Comparison of ENCODE assay signal across 17 cellular contexts in genomic region chr11:28636566-28636965, GRCh38.
DNase-seq lines count a peak whose midpoint lies in the region; ATAC-seq and TF ChIP-seq lines count a peak whose summit lies in the region.
"Had no signal": no experiment of that assay in that cellular context is flagged by ENCODE, and none has a peak within 500 bp of the region (broad histone marks: within the 10 kb centered on the region; RNA-seq: fewer than 3 reads in every experiment).

No MANE protein-coding gene starts in this region.

- TF ChIP-seq CTCF in SK-N-SH (IDR thresholded peaks at IDR 0.05): no peak

- 64% methylated on average over 2 of the region's 2 CpGs for WGBS in SK-N-SH (ENCODE audit: low lambda C conversion rate)

- no peak overlapping the region for H3K4me2 ChIP-seq in SK-N-SH
- H3K4me2 ChIP-seq: A549; BLaER1 treated with 17β-estradiol and CSF1 and Interleukin-3, amounts not matched to agents 10 nM and 100 nM had no signal

- DNase-seq in SK-N-SH (no peak), EH (ENCODE audit: low read depth) (peak; percentile 19), epidermal melanocyte (ENCODE audit: insufficient read length, low spot score) (peak; percentile 22), DMS79 (lab: John Stamatoyannopoulos, UW) (no peak), Kasumi-1 (lab: John Stamatoyannopoulos, UW) (no peak), DMS53 (lab: John Stamatoyannopoulos, UW) (no peak)
- DNase-seq: CD4-positive, CD25-positive, alpha-beta regulatory T cell; CD8-positive, alpha-beta memory T cell; COR-L47; DMS 273 treated with DMSO at 0.1 percent for 48 hours; GF-D8; H9; KBM-7 had no signal

- CTCF ChIA-PET in SK-N-SH (lab: Yijun Ruan, JAX): no interaction called here

- no peak overlapping the region for H3K27ac ChIP-seq in SK-N-SH (ENCODE audit: low read depth in 2 of 2, low read length in 1 of 2)
- H3K27ac ChIP-seq: 22Rv1; BLaER1 treated with 17β-estradiol and CSF1 and Interleukin-3, amounts not matched to agents 10 nM and 100 nM had no signal

- peaks cover 0 to 7% of the 10 kb centered on the region in 2 experiments; a peak in 2 of 4 replicates for H3K4me1 ChIP-seq in SK-N-SH (ENCODE audit: control insufficient read depth in 1 of 2, insufficient read depth in 2 of 2, low read depth in 1 of 2, low read length in 1 of 2)
- H3K4me1 ChIP-seq: BLaER1 treated with 17β-estradiol and CSF1 and Interleukin-3, amounts not matched to agents 10 nM and 100 nM had no signal

- no peaks in the 10 kb centered on the region for H3K36me3 ChIP-seq in SK-N-SH (replicated peaks in 1 of 2; ENCODE audit: control insufficient read depth in 1 of 2, insufficient read depth in 2 of 2, low read length in 1 of 2)
- H3K36me3 ChIP-seq: BLaER1 treated with 17β-estradiol and CSF1 and Interleukin-3, amounts not matched to agents 10 nM and 100 nM had no signal

- no peak overlapping the region for H3K4me3 ChIP-seq in SK-N-SH (ENCODE audit: low read depth in 2 of 2, low read length in 1 of 2)
- H3K4me3 ChIP-seq: A549; BLaER1 treated with 17β-estradiol and CSF1 and Interleukin-3, amounts not matched to agents 10 nM and 100 nM had no signal

- no peak for ATAC-seq in SK-N-SH treated with all-trans-retinoic acid at 6 μM for 48 hours
- ATAC-seq: A549 had no signal

- H3F3A ChIP-seq in SK-N-SH (replicated peaks; ENCODE audit: insufficient read depth): no peaks in the 10 kb centered on the region

- no peak overlapping the region for H3K9ac ChIP-seq in SK-N-SH
- H3K9ac ChIP-seq: BLaER1 treated with 17β-estradiol and CSF1 and Interleukin-3, amounts not matched to agents 10 nM and 100 nM had no signal

- no peak for TF ChIP-seq RAD21 in SK-N-SH (IDR thresholded peaks at IDR 0.05; ENCODE audit: low read length)

- H3K27me3 ChIP-seq in SK-N-SH (ENCODE audit: insufficient read depth): no peaks in the 10 kb centered on the region
- H3K27me3 ChIP-seq: BLaER1 treated with 17β-estradiol and CSF1 and Interleukin-3, amounts not matched to agents 10 nM and 100 nM had no signal

- H3K79me2 ChIP-seq in SK-N-SH (ENCODE audit: insufficient read depth): no peaks in the 10 kb centered on the region

- TF ChIP-seq EP300 in SK-N-SH (IDR thresholded peaks at IDR 0.05; ENCODE audit: borderline replicate concordance in 1 of 2, low read depth in 1 of 2, low read length in 1 of 2): no peak

- H3K9me3 ChIP-seq in SK-N-SH: no peaks in the 10 kb centered on the region
- H3K9me3 ChIP-seq: BLaER1 treated with 17β-estradiol and CSF1 and Interleukin-3, amounts not matched to agents 10 nM and 100 nM had no signal

- H2AFZ ChIP-seq in SK-N-SH (ENCODE audit: low read depth): 0 out of 2 replicates have a peak overlapping the region, but pooled peaks have one; percentile 5

- no peaks in the 10 kb centered on the region for H3K9me2 ChIP-seq in SK-N-SH

- no peaks in the 10 kb centered on the region for H4K20me1 ChIP-seq in SK-N-SH (ENCODE audit: insufficient read depth)
- H4K20me1 ChIP-seq: BLaER1 treated with 17β-estradiol and CSF1 and Interleukin-3, amounts not matched to agents 10 nM and 100 nM had no signal

- POLR2A ChIA-PET in SK-N-SH (lab: Yijun Ruan, JAX): no interaction called here

TF ChIP-seq in SK-N-SH, 30 proteins besides CTCF, POLR2A, EP300 and RAD21 (continues in another document):
- TF ChIP-seq REST (IDR thresholded peaks at IDR 0.05; ENCODE audit: low read depth, low read length): no peak
- TF ChIP-seq ZBTB33 (IDR thresholded peaks at IDR 0.05; ENCODE audit: borderline replicate concordance, low read depth): no peak
- no peak for TF ChIP-seq RCOR1 (IDR thresholded peaks at IDR 0.05; ENCODE audit: low read length)
- TF ChIP-seq MAX (IDR thresholded peaks at IDR 0.05; ENCODE audit: low read depth): no peak

TF ChIP-seq in SK-N-SH treated with all-trans-retinoic acid at 6 μM for 48 hours, 23 proteins besides CTCF, POLR2A, EP300 and RAD21:
- no peak for TF ChIP-seq ARNTL (CRISPR knock-in tag; IDR thresholded peaks at IDR 0.05; ENCODE audit: borderline replicate concordance, low read depth)
TF ChIP-seq in SK-N-SH treated with all-trans-retinoic acid at 6 μM for 48 hours: peak in this region for 0.

Comparison
In these comparisons a context has a peak if more than half of its experiments do, and no peak if none do; other contexts are left out.
1. DNase-seq: peak in EH (single experiment) and epidermal melanocyte (single experiment); none in SK-N-SH (single experiment), DMS79 (single experiment), Kasumi-1 (0 of 2) and DMS53 (single experiment).